Comparison of ENCODE assay signal across 8 cellular contexts in the genomic region with DNA sequence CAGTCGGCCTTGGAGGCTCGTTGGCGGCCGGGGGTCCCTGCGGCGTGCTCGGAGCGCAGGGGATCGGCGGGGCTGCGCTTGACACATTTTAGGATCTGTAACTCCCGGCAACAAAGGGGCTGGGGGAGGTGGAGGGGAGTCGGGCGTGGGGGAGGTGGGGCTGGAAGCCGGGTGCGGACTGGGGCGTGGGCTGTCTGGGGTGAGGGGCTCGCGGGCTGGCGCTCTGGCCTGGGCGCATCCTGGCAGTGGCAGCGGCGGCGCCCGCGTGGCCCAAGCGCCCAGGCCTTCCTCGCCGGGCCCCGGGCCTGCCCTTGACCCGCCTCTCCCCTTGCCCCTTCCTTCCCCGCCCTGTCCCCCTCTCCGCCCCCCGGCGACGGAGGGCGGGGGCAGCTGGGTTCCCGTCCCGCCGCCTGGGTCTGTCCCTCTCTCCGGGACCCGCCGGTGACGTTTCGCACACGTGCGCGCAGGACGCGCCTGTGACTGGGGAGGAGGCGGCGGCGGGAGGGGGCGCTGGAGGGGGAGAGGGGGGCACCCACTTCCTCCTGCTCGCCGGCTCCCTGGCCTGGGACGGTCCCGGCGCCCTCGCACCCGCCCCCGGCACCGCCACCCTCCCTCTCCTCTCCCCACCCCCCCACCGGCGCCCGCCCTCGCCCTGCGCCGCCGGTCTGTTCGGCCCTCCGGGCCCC. TPM values are rescaled to one million over a fixed set of nuclear protein-coding genes. Genes with fewer than 3 reads are reported as not detected.
DNase-seq lines count a peak whose midpoint lies in the region; ATAC-seq and TF ChIP-seq lines count a peak whose summit lies in the region.

No MANE protein-coding gene starts in this region.

- TF ChIP-seq CTCF in RWPE1 (conservative IDR thresholded peaks at IDR 0.05; ENCODE audit: low read depth) = no peak
- no peak for TF ChIP-seq CTCF in fibroblast of pulmonary artery (IDR thresholded peaks at IDR 0.05; ENCODE audit: low read length, missing control alignments)
- TF ChIP-seq CTCF in nephron progenitor cell (IDR thresholded peaks at IDR 0.05) = no peak

- peak overlapping the region; percentile 65 for H3K4me3 ChIP-seq in fibroblast of pulmonary artery (replicated peaks; ENCODE audit: low read depth, low read length)

- POLR2A ChIA-PET in RWPE1 (lab: Yijun Ruan, JAX; ENCODE audit: low non-redundant PET) = interaction anchor here (0.7 kb wide), 1 partner anchor 62 kb away, joined by 7 read pairs; no protein-coding TSS in a partner anchor

- H3K27ac ChIP-seq in RWPE1 = peak overlapping the region; percentile 97

- ATAC-seq in GM21619 (IDR thresholded peaks at IDR 0.05; ENCODE audit: unreplicated experiment) = peak; percentile 43

- TF ChIP-seq RAD21 in Ishikawa (IDR thresholded peaks at IDR 0.05; ENCODE audit: low read depth) = no peak

- peaks cover 34% of the 10 kb centered on the region for H3K36me3 Mint-ChIP-seq in activated T-helper 2 cell treated with anti-CD3 and anti-CD28 coated beads, Interferon-gamma antibody, Interleukin-2, Interleukin-4, amounts not matched to agents 10 μg/mL and 5 μg/mL and 100 μg/mL, durations not matched to agents 14 hours and 24 hours and 36 hours (ENCODE audit: low read depth)
- H3K36me3 Mint-ChIP-seq in nephron progenitor cell (ENCODE audit: low read depth) = peaks cover 33% of the 10 kb centered on the region
- H3K36me3 Mint-ChIP-seq in stimulated activated naive CD8-positive, alpha-beta T cell treated with anti-CD3 and anti-CD28 coated beads, Interleukin-15, Interleukin-2, amounts not matched to agents 100 ng/mL and 50 ng/mL, for 24 hours (ENCODE audit: low read depth) = peaks cover 32% of the 10 kb centered on the region

- CTCF ChIA-PET in RWPE1 (lab: Yijun Ruan, JAX) = no interaction called here

- H3K27ac Mint-ChIP-seq in activated T-helper 2 cell treated with anti-CD3 and anti-CD28 coated beads, Interferon-gamma antibody, Interleukin-2, Interleukin-4, amounts not matched to agents 10 μg/mL and 5 μg/mL and 100 μg/mL, durations not matched to agents 14 hours and 24 hours and 36 hours = peak overlapping the region; percentile 91
- no peak overlapping the region for H3K27ac Mint-ChIP-seq in nephron progenitor cell
- peak overlapping the region; percentile 79 for H3K27ac Mint-ChIP-seq in stimulated activated naive CD8-positive, alpha-beta T cell treated with anti-CD3 and anti-CD28 coated beads, Interleukin-15, Interleukin-2, amounts not matched to agents 100 ng/mL and 50 ng/mL, for 24 hours

- DNase-seq in DMS79 treated with DMSO at 0.1 percent for 48 hours (lab: John Stamatoyannopoulos, UW) = peak; percentile 62
- peak; percentile 72 for DNase-seq in RWPE1 (ENCODE audit: low spot score)
- peak; percentile 89 for DNase-seq in activated T-helper 2 cell treated with anti-CD3 and anti-CD28 coated beads, Interferon-gamma antibody, Interleukin-2, Interleukin-4, amounts not matched to agents 10 μg/mL and 5 μg/mL and 100 μg/mL, durations not matched to agents 14 hours and 24 hours and 36 hours (ENCODE audit: low spot score)
- DNase-seq in fibroblast of pulmonary artery (ENCODE audit: low read depth) = peak; percentile 81
- peak; percentile 82 for DNase-seq in nephron progenitor cell

- peaks cover 47% of the 10 kb centered on the region for H3K4me1 Mint-ChIP-seq in activated T-helper 2 cell treated with anti-CD3 and anti-CD28 coated beads, Interferon-gamma antibody, Interleukin-2, Interleukin-4, amounts not matched to agents 10 μg/mL and 5 μg/mL and 100 μg/mL, durations not matched to agents 14 hours and 24 hours and 36 hours (ENCODE audit: low read depth)
- H3K4me1 Mint-ChIP-seq in nephron progenitor cell = peaks cover 34% of the 10 kb centered on the region
- H3K4me1 Mint-ChIP-seq in stimulated activated naive CD8-positive, alpha-beta T cell treated with anti-CD3 and anti-CD28 coated beads, Interleukin-15, Interleukin-2, amounts not matched to agents 100 ng/mL and 50 ng/mL, for 24 hours (ENCODE audit: low read depth) = peaks cover 56% of the 10 kb centered on the region

- intact Hi-C loops in activated T-helper 2 cell treated with anti-CD3 and anti-CD28 coated beads, Interferon-gamma antibody, Interleukin-2, Interleukin-4, amounts not matched to agents 10 μg/mL and 5 μg/mL and 100 μg/mL, durations not matched to agents 14 hours and 24 hours and 36 hours (cut with micrococcal nuclease) = loop anchor here (5.0 kb wide), 2 partner anchors 311 to 1184 kb away; no protein-coding TSS in a partner anchor

- H3K27me3 Mint-ChIP-seq in activated T-helper 2 cell treated with anti-CD3 and anti-CD28 coated beads, Interferon-gamma antibody, Interleukin-2, Interleukin-4, amounts not matched to agents 10 μg/mL and 5 μg/mL and 100 μg/mL, durations not matched to agents 14 hours and 24 hours and 36 hours (ENCODE audit: low read depth) = no peaks in the 10 kb centered on the region
- H3K27me3 Mint-ChIP-seq in nephron progenitor cell (ENCODE audit: low read depth, poor library complexity) = peaks cover 9% of the 10 kb centered on the region
- no peaks in the 10 kb centered on the region for H3K27me3 Mint-ChIP-seq in stimulated activated naive CD8-positive, alpha-beta T cell treated with anti-CD3 and anti-CD28 coated beads, Interleukin-15, Interleukin-2, amounts not matched to agents 100 ng/mL and 50 ng/mL, for 24 hours

- no peaks in the 10 kb centered on the region for H3K9me3 Mint-ChIP-seq in activated T-helper 2 cell treated with anti-CD3 and anti-CD28 coated beads, Interferon-gamma antibody, Interleukin-2, Interleukin-4, amounts not matched to agents 10 μg/mL and 5 μg/mL and 100 μg/mL, durations not matched to agents 14 hours and 24 hours and 36 hours
- H3K9me3 Mint-ChIP-seq in nephron progenitor cell = no peaks in the 10 kb centered on the region
- no peaks in the 10 kb centered on the region for H3K9me3 Mint-ChIP-seq in stimulated activated naive CD8-positive, alpha-beta T cell treated with anti-CD3 and anti-CD28 coated beads, Interleukin-15, Interleukin-2, amounts not matched to agents 100 ng/mL and 50 ng/mL, for 24 hours

- no peak for TF ChIP-seq EP300 in Ishikawa (IDR thresholded peaks at IDR 0.05; ENCODE audit: borderline replicate concordance)

- peak overlapping the region; percentile 96 for H3K4me3 Mint-ChIP-seq in activated T-helper 2 cell treated with anti-CD3 and anti-CD28 coated beads, Interferon-gamma antibody, Interleukin-2, Interleukin-4, amounts not matched to agents 10 μg/mL and 5 μg/mL and 100 μg/mL, durations not matched to agents 14 hours and 24 hours and 36 hours (ENCODE audit: low read depth)
- H3K4me3 Mint-ChIP-seq in nephron progenitor cell = peak overlapping the region; percentile 98
- peak overlapping the region; percentile 97 for H3K4me3 Mint-ChIP-seq in stimulated activated naive CD8-positive, alpha-beta T cell treated with anti-CD3 and anti-CD28 coated beads, Interleukin-15, Interleukin-2, amounts not matched to agents 100 ng/mL and 50 ng/mL, for 24 hours

TF ChIP-seq in Ishikawa, 13 proteins besides CTCF, POLR2A, EP300 and RAD21 (continues in another document):
- TF ChIP-seq CREB1 (IDR thresholded peaks at IDR 0.05; ENCODE audit: low read depth) (peak; percentile 69), TCF12 (IDR thresholded peaks at IDR 0.05; ENCODE audit: low read depth) (no peak; the same call in none of the 2 replicates), TAF1 (IDR thresholded peaks at IDR 0.05; ENCODE audit: low read depth) (peak; percentile 29; the same call in 1 of the 2 replicates), FOXM1 (IDR thresholded peaks at IDR 0.05; ENCODE audit: borderline replicate concordance, low read depth) (no peak), EGR1 (IDR thresholded peaks at IDR 0.05) (no peak), TEAD4 (IDR thresholded peaks at IDR 0.05) (no peak), CEBPB (IDR thresholded peaks at IDR 0.05) (no peak), NFIC (IDR thresholded peaks at IDR 0.05) (no peak), YY1 (IDR thresholded peaks at IDR 0.05; ENCODE audit: low read depth) (no peak)
- TF ChIP-seq, protein P1, sequence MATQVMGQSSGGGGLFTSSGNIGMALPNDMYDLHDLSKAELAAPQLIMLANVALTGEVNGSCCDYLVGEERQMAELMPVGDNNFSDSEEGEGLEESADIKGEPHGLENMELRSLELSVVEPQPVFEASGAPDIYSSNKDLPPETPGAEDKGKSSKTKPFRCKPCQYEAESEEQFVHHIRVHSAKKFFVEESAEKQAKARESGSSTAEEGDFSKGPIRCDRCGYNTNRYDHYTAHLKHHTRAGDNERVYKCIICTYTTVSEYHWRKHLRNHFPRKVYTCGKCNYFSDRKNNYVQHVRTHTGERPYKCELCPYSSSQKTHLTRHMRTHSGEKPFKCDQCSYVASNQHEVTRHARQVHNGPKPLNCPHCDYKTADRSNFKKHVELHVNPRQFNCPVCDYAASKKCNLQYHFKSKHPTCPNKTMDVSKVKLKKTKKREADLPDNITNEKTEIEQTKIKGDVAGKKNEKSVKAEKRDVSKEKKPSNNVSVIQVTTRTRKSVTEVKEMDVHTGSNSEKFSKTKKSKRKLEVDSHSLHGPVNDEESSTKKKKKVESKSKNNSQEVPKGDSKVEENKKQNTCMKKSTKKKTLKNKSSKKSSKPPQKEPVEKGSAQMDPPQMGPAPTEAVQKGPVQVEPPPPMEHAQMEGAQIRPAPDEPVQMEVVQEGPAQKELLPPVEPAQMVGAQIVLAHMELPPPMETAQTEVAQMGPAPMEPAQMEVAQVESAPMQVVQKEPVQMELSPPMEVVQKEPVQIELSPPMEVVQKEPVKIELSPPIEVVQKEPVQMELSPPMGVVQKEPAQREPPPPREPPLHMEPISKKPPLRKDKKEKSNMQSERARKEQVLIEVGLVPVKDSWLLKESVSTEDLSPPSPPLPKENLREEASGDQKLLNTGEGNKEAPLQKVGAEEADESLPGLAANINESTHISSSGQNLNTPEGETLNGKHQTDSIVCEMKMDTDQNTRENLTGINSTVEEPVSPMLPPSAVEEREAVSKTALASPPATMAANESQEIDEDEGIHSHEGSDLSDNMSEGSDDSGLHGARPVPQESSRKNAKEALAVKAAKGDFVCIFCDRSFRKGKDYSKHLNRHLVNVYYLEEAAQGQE (IDR thresholded peaks at IDR 0.05; ENCODE audit: low read depth) = no peak
- TF ChIP-seq, protein P2, sequence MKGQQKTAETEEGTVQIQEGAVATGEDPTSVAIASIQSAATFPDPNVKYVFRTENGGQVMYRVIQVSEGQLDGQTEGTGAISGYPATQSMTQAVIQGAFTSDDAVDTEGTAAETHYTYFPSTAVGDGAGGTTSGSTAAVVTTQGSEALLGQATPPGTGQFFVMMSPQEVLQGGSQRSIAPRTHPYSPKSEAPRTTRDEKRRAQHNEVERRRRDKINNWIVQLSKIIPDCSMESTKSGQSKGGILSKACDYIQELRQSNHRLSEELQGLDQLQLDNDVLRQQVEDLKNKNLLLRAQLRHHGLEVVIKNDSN (IDR thresholded peaks at IDR 0.05) = peak; percentile 91
- TF ChIP-seq, protein P3, sequence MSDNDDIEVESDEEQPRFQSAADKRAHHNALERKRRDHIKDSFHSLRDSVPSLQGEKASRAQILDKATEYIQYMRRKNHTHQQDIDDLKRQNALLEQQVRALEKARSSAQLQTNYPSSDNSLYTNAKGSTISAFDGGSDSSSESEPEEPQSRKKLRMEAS (IDR thresholded peaks at IDR 0.05) = peak; percentile 90

RNA-seq across cellular contexts. Expression of a gene that starts 1.5 kb away (rescaled TPM):
- 27.9 TPM in 2 replicates for total RNA-seq in activated T-helper 2 cell treated with anti-CD3 and anti-CD28 coated beads, Interferon-gamma antibody, Interleukin-2, Interleukin-4, amounts not matched to agents 10 μg/mL and 5 μg/mL and 100 μg/mL, durations not matched to agents 14 hours and 24 hours and 36 hours

Comparison
In these comparisons a context has a peak if more than half of its experiments do, and no peak if none do; other contexts are left out.
1. Peak in every context shown above with its lines: DNase-seq, ATAC-seq, H3K4me3 ChIP-seq and H3K27ac ChIP-seq.